Comparison of ENCODE assay signal across 10 cellular contexts in the genomic region with DNA sequence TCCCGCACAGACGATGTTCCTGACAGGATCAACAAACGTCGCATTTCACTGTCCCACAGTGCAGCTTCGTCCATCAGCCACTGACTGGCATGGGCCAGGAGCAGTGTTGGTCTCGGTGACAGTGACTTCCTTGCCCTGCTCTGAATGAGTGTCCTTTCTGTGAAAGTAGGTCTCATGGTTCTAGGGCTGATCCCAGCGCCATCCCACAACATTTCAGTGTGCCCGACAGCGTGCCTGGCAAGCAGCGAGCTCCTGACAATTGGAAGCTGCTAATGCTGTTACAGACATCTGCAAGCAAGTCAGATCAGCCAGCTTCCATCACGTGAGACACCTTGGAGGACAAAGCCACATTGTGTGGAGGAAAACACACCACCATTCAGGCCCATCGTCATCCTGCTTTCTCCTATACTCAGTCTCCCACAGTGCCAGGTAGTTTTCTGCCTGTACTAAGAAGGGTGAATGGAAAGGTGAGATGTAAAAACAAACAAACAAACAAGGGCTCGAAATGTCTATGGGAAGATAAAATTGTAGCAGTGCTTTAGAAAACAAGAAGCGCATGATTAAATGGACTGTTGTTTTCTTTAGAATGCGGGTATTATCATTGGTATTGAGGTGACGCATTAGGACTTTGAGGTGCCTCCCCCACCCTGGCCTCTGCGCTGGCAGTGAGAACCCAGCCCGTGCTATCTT. TPM values are rescaled to one million over a fixed set of nuclear protein-coding genes. Genes with fewer than 3 reads are reported as not detected.
DNase-seq lines count a peak whose midpoint lies in the region; ATAC-seq, FAIRE-seq and TF ChIP-seq lines count a peak whose summit lies in the region.
"Had no signal": no experiment of that assay in that cellular context is flagged by ENCODE, and none has a peak within 500 bp of the region (broad histone marks: within the 10 kb centered on the region; RNA-seq: fewer than 3 reads in every experiment).

No MANE protein-coding gene starts in this region.

- no peaks in the 10 kb centered on the region for H3K9me3 Mint-ChIP-seq in MCF 10A (ENCODE audit: unreplicated experiment)

- H3K36me3 Mint-ChIP-seq in MCF 10A (ENCODE audit: insufficient read depth, unreplicated experiment) = peaks cover 85% of the 10 kb centered on the region

- no peak for TF ChIP-seq CTCF in IMR-90 (conservative IDR thresholded peaks at IDR 0.05; ENCODE audit: low read depth, low read length)
- no peak for TF ChIP-seq CTCF in MCF 10A (IDR thresholded peaks at IDR 0.05; ENCODE audit: unreplicated experiment)
- no peak for TF ChIP-seq CTCF in kidney (IDR thresholded peaks at IDR 0.05; ENCODE audit: borderline replicate concordance, extremely low read depth, insufficient read depth)

- ATAC-seq in IMR-90 (ENCODE audit: low read depth) = no peak
- no peak for ATAC-seq in HG03469 (IDR thresholded peaks at IDR 0.05; ENCODE audit: unreplicated experiment)

- H3K9ac ChIP-seq in IMR-90 (ENCODE audit: low read depth, low read length) (peak overlapping the region; percentile 61), kidney (ENCODE audit: low read length in 2 of 2) (no peak overlapping the region), stomach smooth muscle (ENCODE audit: low read length in 2 of 2) (peak overlapping the region in 1 of 2 donors; percentile 12)

- peak overlapping the region; percentile 99 for H2AK5ac ChIP-seq in IMR-90 (ENCODE audit: low read depth, low read length)

- H3K4me3 Mint-ChIP-seq in MCF 10A (ENCODE audit: unreplicated experiment) = peak overlapping the region; percentile 49

- H2BK15ac ChIP-seq in IMR-90 (ENCODE audit: low read depth, low read length) = peak overlapping the region; percentile 98

- H3K27ac Mint-ChIP-seq in MCF 10A (ENCODE audit: low read depth, unreplicated experiment) = peak overlapping the region; percentile 84

- POLR2A ChIA-PET in IMR-90 (lab: Charles Lee; ENCODE audit: unreplicated experiment) (no interaction called here), MCF 10A (lab: Yijun Ruan, JAX) (interaction anchor here (0.6 to 5.4 kb wide), 29 partner anchors 11 to 1318 kb away, joined by 3 to 206 read pairs (median 4); a partner anchor contains a TSS)

- CTCF ChIA-PET in IMR-90 (lab: Yijun Ruan, JAX) (interaction anchor here (0.6 to 1.3 kb wide), 2 partner anchors 20 to 435 kb away, joined by 3 to 4 read pairs; no protein-coding TSS in a partner anchor), MCF 10A (lab: Yijun Ruan, JAX) (interaction anchor here (0.6 to 2.4 kb wide), 6 partner anchors 11 to 235 kb away, joined by 3 to 18 read pairs (median 4); no protein-coding TSS in a partner anchor)

- dilution Hi-C loops in IMR-90 (cut with HindIII; ENCODE audit: low sequenced_read_pairs, unreplicated experiment) = loop anchor here (25.0 kb wide), 1 partner anchor 308 kb away; a partner anchor contains a TSS

- WGBS in IMR-90 (ENCODE audit: extremely low coverage in 2 of 2, insufficient read length in 1 of 2), 2 experiments = 76% methylated on average over 6 of the region's 18 CpGs; no CpG with 5 or more reads in 1 of the 2 experiments

- TF ChIP-seq POLR2A in IMR-90 (IDR thresholded peaks at IDR 0.05; ENCODE audit: low read depth, low read length) = no peak

- H2BK120ac ChIP-seq in IMR-90 (ENCODE audit: low read depth, low read length) = peak overlapping the region; percentile 95

- H3K27me3 Mint-ChIP-seq in MCF 10A (ENCODE audit: insufficient read depth, unreplicated experiment) = no peaks in the 10 kb centered on the region

- H2AK9ac ChIP-seq in IMR-90 (replicated peaks; ENCODE audit: low read depth, low read length, poor library complexity) = peak overlapping the region; percentile 83

- peak overlapping the region; percentile 93 for H2BK20ac ChIP-seq in IMR-90 (ENCODE audit: low read depth, low read length)

- BruUV-seq in IMR-90 (replicated peaks; lab: Mats Ljungman, UMichigan) = no TSS peak
- TSS peak; percentile 9 for BruUV-seq in MCF 10A (replicated peaks; lab: Mats Ljungman, UMichigan)

- H3K27ac ChIP-seq in IMR-90 (ENCODE audit: insufficient read depth, low read length) (peak overlapping the region; percentile 81), kidney (ENCODE audit: low read depth in 2 of 2, low read length in 2 of 2) (peak overlapping the region; percentile 53 to 66), stomach smooth muscle (ENCODE audit: low read length) (peak overlapping the region; percentile 75)

- H3K56ac ChIP-seq in IMR-90 (ENCODE audit: extremely low read depth, insufficient read depth, low read length) = peak overlapping the region; percentile 69; the same call in 1 of the 2 replicates

- peak overlapping the region; percentile 89 for H3K23ac ChIP-seq in IMR-90 (ENCODE audit: low read depth, low read length)

- peak overlapping the region; percentile 74 for H3K18ac ChIP-seq in IMR-90 (ENCODE audit: low read depth, low read length)

- H3K4me1 Mint-ChIP-seq in MCF 10A (ENCODE audit: insufficient read depth, unreplicated experiment) = peaks cover 34% of the 10 kb centered on the region

- H4K20me1 ChIP-seq in IMR-90 (ENCODE audit: insufficient read depth, low read length) = peaks cover 5% of the 10 kb centered on the region

- no peaks in the 10 kb centered on the region for H3K27me3 ChIP-seq in IMR-90 (ENCODE audit: control insufficient read depth, insufficient read depth, low read length)
- H3K27me3 ChIP-seq in stomach smooth muscle (ENCODE audit: control insufficient read depth in 1 of 2, insufficient read depth in 2 of 2, low read length in 2 of 2) = no peaks in the 10 kb centered on the region

- peak overlapping the region; percentile 67 to 87; a peak in 3 of 4 replicates for H4K8ac ChIP-seq in IMR-90 (ENCODE audit: low read depth in 2 of 2, low read length in 2 of 2)

- H3K79me1 ChIP-seq in IMR-90 (ENCODE audit: low read depth in 1 of 2, low read length in 2 of 2) = peaks cover 2 to 18% of the 10 kb centered on the region in 2 experiments; a peak in 2 of 4 replicates

- peak overlapping the region; percentile 69 for H3K4me2 ChIP-seq in IMR-90 (ENCODE audit: low read depth, low read length)

- TF ChIP-seq RAD21 in IMR-90 (IDR thresholded peaks at IDR 0.05; ENCODE audit: low read length) = no peak

- peak overlapping the region; percentile 90 for H3K14ac ChIP-seq in IMR-90 (replicated peaks; ENCODE audit: low read depth, low read length)

- peak overlapping the region; percentile 62 for H4K5ac ChIP-seq in IMR-90 (ENCODE audit: low read depth, low read length)

- peaks cover 2% of the 10 kb centered on the region; the same call in 1 of the 2 replicates for H3K36me3 ChIP-seq in IMR-90 (ENCODE audit: control insufficient read depth, insufficient read depth, low read length)
- no peaks in the 10 kb centered on the region for H3K36me3 ChIP-seq in kidney (ENCODE audit: control insufficient read depth in 1 of 2, insufficient read depth in 2 of 2, low read length in 2 of 2)
- H3K36me3 ChIP-seq in stomach smooth muscle (ENCODE audit: control insufficient read depth in 2 of 2, insufficient read depth in 2 of 2, low read length in 2 of 2) = peaks cover 2% of the 10 kb centered on the region in 2 donors

- H3K9me1 ChIP-seq in IMR-90 (ENCODE audit: insufficient read depth, low read length) = peaks cover 9% of the 10 kb centered on the region

- H3K9me3 ChIP-seq in IMR-90 (ENCODE audit: control insufficient read depth, insufficient read depth, low read length) (no peaks in the 10 kb centered on the region), kidney (ENCODE audit: control insufficient read depth in 1 of 2, low read length in 2 of 2) (no peaks in the 10 kb centered on the region), stomach smooth muscle (ENCODE audit: control insufficient read depth in 2 of 2, low read length in 2 of 2) (no peaks in the 10 kb centered on the region)

- H2BK5ac ChIP-seq in IMR-90 (ENCODE audit: low read depth, low read length, poor library complexity, severe bottlenecking) = peak overlapping the region; percentile 94

- H2AFZ ChIP-seq in IMR-90 (replicated peaks; ENCODE audit: low read length, poor library complexity) = peak overlapping the region; percentile 80

- H3K4me3 ChIP-seq in IMR-90 (ENCODE audit: insufficient read depth, low read depth, low read length) (no peak overlapping the region), kidney (ENCODE audit: low read length in 2 of 2) (no peak overlapping the region), stomach smooth muscle (ENCODE audit: low read length in 2 of 2) (peak overlapping the region in 1 of 2 donors; percentile 40)

- peak overlapping the region; percentile 98 for H3K4ac ChIP-seq in IMR-90 (ENCODE audit: low read depth, low read length)

- peak overlapping the region; percentile 91 for H4K91ac ChIP-seq in IMR-90 (ENCODE audit: insufficient read depth, low read depth, low read length)

- no peak for FAIRE-seq in kidney (lab: Jason Lieb, UNC)
- FAIRE-seq: endometrium had no signal

- DNase-seq in IMR-90 (no peak), MCF 10A (ENCODE audit: unreplicated experiment) (no peak), kidney (no peak), UCSD-AML1 (lab: John Stamatoyannopoulos, UW; ENCODE audit: unreplicated experiment) (no peak), NCI-H2107 treated with DMSO at 0.1 percent for 48 hours (lab: John Stamatoyannopoulos, UW; ENCODE audit: unreplicated experiment) (no peak)
- no peak for DNase-seq in effector CD8-positive, alpha-beta T cell (lab: John Stamatoyannopoulos, UW)
- DNase-seq: activated CD4-positive, alpha-beta T cell treated with anti-CD3 and anti-CD28 coated beads for 4 hours had no signal

- H3K4me1 ChIP-seq in IMR-90 (ENCODE audit: control insufficient read depth, insufficient read depth, low read length) (peaks cover 12% of the 10 kb centered on the region), kidney (ENCODE audit: control insufficient read depth in 1 of 2, insufficient read depth in 1 of 2, low read depth in 1 of 2, low read length in 2 of 2) (peaks cover 4 to 12% of the 10 kb centered on the region in 2 donors), stomach smooth muscle (ENCODE audit: control insufficient read depth, insufficient read depth, low read length) (peaks cover 22% of the 10 kb centered on the region)

- intact Hi-C loops in IMR-90 (cut with micrococcal nuclease) = no loop called here
- intact Hi-C loops in MCF 10A (cut with micrococcal nuclease) = no loop called here
- intact Hi-C loops in kidney (cut with DNase I) = no loop called here

- in situ Hi-C loops in IMR-90 (cut with MboI; ENCODE audit: low sequenced_read_pairs) = no loop called here

RNA-seq across cellular contexts. Expression of a gene that starts 21.9 kb away (rescaled TPM):
- total RNA-seq in IMR-90 (2012; rRNA removed) (101 and 106 TPM in 2 replicates), MCF 10A (2022) (86.4 and 111 TPM in 2 replicates), kidney (71.3 TPM)
- polyA plus RNA-seq in IMR-90 (2012; rRNA removed) (102 and 145 TPM in 2 replicates), kidney (ENCODE audit: insufficient read depth, low read depth, low replicate concordance) (25.0 TPM)
- 66.7 and 88.3 TPM in 2 replicates for polyA plus RNA-seq in IMR-90 (2012; cell fraction: cytosol; rRNA removed)
- 50.7 and 405 TPM in 2 replicates for polyA plus RNA-seq in IMR-90 (2012; cell fraction: nucleus; rRNA removed; ENCODE audit: low replicate concordance)

RNA-seq across cellular contexts. Expression of a gene that starts 42.7 kb away (rescaled TPM):
- 207 and 384 TPM in 2 replicates for total RNA-seq in IMR-90 (2012; rRNA removed)
- polyA plus RNA-seq in IMR-90 (2012; rRNA removed) = 348 and 357 TPM in 2 replicates
- polyA plus RNA-seq in IMR-90 (2012; cell fraction: cytosol; rRNA removed) = 108 and 179 TPM in 2 replicates
- 19.8 and 112 TPM in 2 replicates for polyA plus RNA-seq in IMR-90 (2012; cell fraction: nucleus; rRNA removed; ENCODE audit: low replicate concordance)
- 419 and 450 TPM in 2 replicates for total RNA-seq in MCF 10A (2022)
- total RNA-seq in kidney = 239 TPM
- 481 TPM for polyA plus RNA-seq in kidney (ENCODE audit: insufficient read depth, low read depth, low replicate concordance)
